22 cellular contexts compared by ENCODE assay signal in the genomic region with DNA sequence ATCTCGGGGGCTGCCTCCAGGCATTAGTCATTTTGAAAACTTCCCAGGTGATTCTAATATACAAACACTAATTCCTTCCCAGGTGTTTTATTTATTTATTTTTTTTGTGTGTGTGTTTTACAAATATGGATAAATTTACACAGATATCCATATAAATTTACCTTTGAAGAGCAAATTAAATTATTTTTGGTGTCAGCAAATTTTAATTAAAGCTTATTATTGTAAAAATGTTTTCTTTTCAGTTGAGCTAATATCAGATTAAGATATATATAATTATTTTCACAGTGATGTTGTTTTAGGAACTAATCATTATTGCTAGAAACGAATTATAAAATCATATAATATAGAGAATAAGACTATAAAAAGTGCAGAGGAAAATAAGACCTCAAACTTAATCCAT.
"Had no signal": no experiment of that assay in that cellular context is flagged by ENCODE, and none has a peak within 500 bp of the region (broad histone marks: within the 10 kb centered on the region; RNA-seq: fewer than 3 reads in every experiment).

No MANE protein-coding gene starts in this region.

- H3K79me2 ChIP-seq: hepatocyte had no signal

- DNase-seq: dermis blood vessel endothelial cell; dorsolateral prefrontal cortex; effector CD4-positive, alpha-beta T cell; effector memory CD4-positive, alpha-beta T cell; foreskin fibroblast; foreskin melanocyte; heart left ventricle; hypothalamus; immature natural killer cell; islet precursor cell; left cardiac atrium; left lung; left ventricle myocardium superior; lower lobe of right lung; mesenchymal stem cell; mucosa of descending colon; naive B cell had no signal

- H3K27ac ChIP-seq: coronary artery, dorsolateral prefrontal cortex, esophagus muscularis mucosa, gastroesophageal sphincter, heart left ventricle, hepatocyte, left lung, lower lobe of right lung had no signal

- H3K4me2 ChIP-seq: hepatocyte had no signal

- H3K4me3 ChIP-seq: coronary artery, dorsolateral prefrontal cortex, esophagus muscularis mucosa, gastroesophageal sphincter, heart left ventricle, hepatocyte, left lung, lower lobe of right lung, mucosa of descending colon had no signal

- H3K36me3 ChIP-seq: esophagus muscularis mucosa, gastroesophageal sphincter, heart left ventricle, left lung, lower lobe of right lung had no signal

- H3K4me1 ChIP-seq: left lung, lower lobe of right lung had no signal

- ATAC-seq: gastroesophageal sphincter, heart left ventricle, left cardiac atrium, left lung, left ventricle myocardium superior, lower lobe of right lung, mucosa of descending colon had no signal

- FAIRE-seq: endothelial cell of umbilical vein had no signal

- H3K27me3 ChIP-seq: dorsolateral prefrontal cortex, esophagus muscularis mucosa, gastroesophageal sphincter, heart left ventricle, hepatocyte, left lung had no signal

- H2AFZ ChIP-seq: hepatocyte had no signal

- H3K9me3 ChIP-seq: esophagus muscularis mucosa, gastroesophageal sphincter, heart left ventricle, left lung, lower lobe of right lung, mucosa of descending colon had no signal
